Comparison of ENCODE assay signal across 31 cellular contexts in the genomic region with DNA sequence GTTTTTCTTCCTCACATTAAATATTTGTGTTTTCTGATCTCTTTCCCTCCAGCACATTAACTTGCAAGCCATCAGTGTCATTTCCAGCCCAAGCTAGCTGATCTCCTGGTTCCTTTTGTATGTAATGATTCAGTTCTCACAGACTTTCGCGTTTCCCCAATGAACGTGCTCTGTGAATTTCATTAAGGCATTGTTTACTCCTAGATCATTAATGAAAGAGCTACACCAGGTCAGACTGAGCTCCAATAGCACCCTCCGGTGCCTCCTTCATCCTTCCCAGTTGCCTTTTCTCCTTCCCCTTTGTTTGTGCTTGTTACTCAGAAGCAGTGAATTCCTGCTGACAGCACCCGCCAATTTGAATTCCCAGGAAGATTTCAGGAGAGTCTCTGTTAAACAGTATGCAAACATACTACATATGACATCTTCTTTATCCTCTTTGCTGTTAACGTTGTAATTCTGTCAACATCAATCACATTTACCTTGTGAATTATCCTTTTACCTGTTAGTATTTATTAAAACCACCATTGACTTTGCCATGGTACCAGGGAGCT. TPM values are rescaled to one million over a fixed set of nuclear protein-coding genes. Genes with fewer than 3 reads are reported as not detected.
"Had no signal": no experiment of that assay in that cellular context is flagged by ENCODE, and none has a peak within 500 bp of the region (broad histone marks: within the 10 kb centered on the region; RNA-seq: fewer than 3 reads in every experiment).

No MANE protein-coding gene starts in this region.

- H3K4me3 ChIP-seq: breast epithelium, left ventricle myocardium inferior, ovary, prostate gland, tibial artery had no signal

- DNase-seq: activated CD4-positive, alpha-beta T cell treated with anti-CD3 and anti-CD28 coated beads for 1 hour; activated CD4-positive, alpha-beta T cell treated with anti-CD3 and anti-CD28 coated beads, Interleukin-2, amount 50 U/mL, for 1 hour; activated CD8-positive, alpha-beta T cell treated with anti-CD3 and anti-CD28 coated beads, Interleukin-2, amount 10 ng/mL, durations not matched to agents 7 days and 5 days; activated T-cell treated with anti-CD3 and anti-CD28 coated beads, Interleukin-2, amount 50 U/mL, for 24 hours; aorta; effector memory CD4-positive, alpha-beta T cell; glutamatergic neuron; hippocampal formation; left ventricle myocardium inferior; naive thymus-derived CD4-positive, alpha-beta T cell; ovary; stimulated activated CD4-positive, alpha-beta T cell treated with anti-CD3 and anti-CD28 coated beads, Interleukin-2, amount 100 ng/mL, for 24 hours; stimulated activated naive CD8-positive, alpha-beta T cell treated with anti-CD3 and anti-CD28 coated beads, Interleukin-15, amount 100 ng/mL, for 72 hours; tibial artery; WERI-Rb-1 had no signal

- H3K9me3 Mint-ChIP-seq: activated naive CD4-positive, alpha-beta T cell treated with anti-CD3 and anti-CD28 coated beads, Interleukin-2, amount 50 U/mL, for 72 hours; activated T-cell treated with anti-CD3 and anti-CD28 coated beads, Interleukin-2, amount 50 U/mL, for 24 hours; central memory CD8-positive, alpha-beta T cell; stimulated activated effector memory CD8-positive, alpha-beta T cell treated with anti-CD3 and anti-CD28 coated beads, Interleukin-12 subunit alpha, Interleukin-12 subunit beta, amount 100 ng/mL, for 72 hours; stimulated activated naive CD8-positive, alpha-beta T cell treated with anti-CD3 and anti-CD28 coated beads, Interleukin-15, amount 100 ng/mL, for 72 hours had no signal

- H3K27me3 ChIP-seq: breast epithelium, neutrophil, ovary, tibial artery had no signal

- H3K36me3 Mint-ChIP-seq: activated naive CD4-positive, alpha-beta T cell treated with anti-CD3 and anti-CD28 coated beads, Interleukin-2, amount 50 U/mL, for 72 hours; naive thymus-derived CD4-positive, alpha-beta T cell; stimulated activated effector memory CD8-positive, alpha-beta T cell treated with anti-CD3 and anti-CD28 coated beads, Interleukin-12 subunit alpha, Interleukin-12 subunit beta, amount 100 ng/mL, for 72 hours had no signal

- ATAC-seq: activated CD8-positive, alpha-beta T cell treated with anti-CD3 and anti-CD28 coated beads, Interleukin-2, amount 10 ng/mL, durations not matched to agents 7 days and 5 days; activated naive CD4-positive, alpha-beta T cell treated with anti-CD3 and anti-CD28 coated beads, Interleukin-2, amount 50 U/mL, for 72 hours; activated T-helper 17 cell treated with anti-CD3 and anti-CD28 coated beads, Interleukin-2, amount 50 U/mL, for 72 hours; esophagus mucosa; naive thymus-derived CD4-positive, alpha-beta T cell; right cardiac atrium; stimulated activated effector memory CD8-positive, alpha-beta T cell treated with anti-CD3 and anti-CD28 coated beads, Interleukin-12 subunit alpha, Interleukin-12 subunit beta, amount 100 ng/mL, for 72 hours; stimulated activated naive CD8-positive, alpha-beta T cell treated with anti-CD3 and anti-CD28 coated beads, Interleukin-15, amount 100 ng/mL, for 72 hours had no signal

- H3K36me3 ChIP-seq: breast epithelium, left ventricle myocardium inferior, neutrophil, ovary, prostate gland, tibial artery, WERI-Rb-1 had no signal

- H3K4me1 Mint-ChIP-seq: central memory CD8-positive, alpha-beta T cell had no signal

- H3K4me1 ChIP-seq: breast epithelium, left ventricle myocardium inferior, prostate gland, tibial artery had no signal

- H3K9me3 ChIP-seq: breast epithelium, left ventricle myocardium inferior, neutrophil, ovary, prostate gland, tibial artery had no signal

- H3K4me3 Mint-ChIP-seq: activated CD8-positive, alpha-beta T cell treated with anti-CD3 and anti-CD28 coated beads, Interleukin-2, amount 10 ng/mL, durations not matched to agents 7 days and 5 days; activated T-cell treated with anti-CD3 and anti-CD28 coated beads, Interleukin-2, amount 50 U/mL, for 24 hours; activated T-helper 17 cell treated with anti-CD3 and anti-CD28 coated beads, Interleukin-2, amount 50 U/mL, for 72 hours; central memory CD8-positive, alpha-beta T cell; naive thymus-derived CD4-positive, alpha-beta T cell; stimulated activated effector memory CD8-positive, alpha-beta T cell treated with anti-CD3 and anti-CD28 coated beads, Interleukin-12 subunit alpha, Interleukin-12 subunit beta, amount 100 ng/mL, for 72 hours; stimulated activated naive CD8-positive, alpha-beta T cell treated with anti-CD3 and anti-CD28 coated beads, Interleukin-15, amount 100 ng/mL, for 72 hours had no signal

- H3K27ac ChIP-seq: breast epithelium, left ventricle myocardium inferior, neutrophil, ovary, prostate gland, tibial artery, WERI-Rb-1 had no signal

- H3K27me3 Mint-ChIP-seq: central memory CD8-positive, alpha-beta T cell; stimulated activated naive CD8-positive, alpha-beta T cell treated with anti-CD3 and anti-CD28 coated beads, Interleukin-15, amount 100 ng/mL, for 72 hours had no signal

- H3K27ac Mint-ChIP-seq: activated CD8-positive, alpha-beta T cell treated with anti-CD3 and anti-CD28 coated beads, Interleukin-2, amount 10 ng/mL, durations not matched to agents 7 days and 5 days; activated naive CD4-positive, alpha-beta T cell treated with anti-CD3 and anti-CD28 coated beads, Interleukin-2, amount 50 U/mL, for 72 hours; activated T-cell treated with anti-CD3 and anti-CD28 coated beads, Interleukin-2, amount 50 U/mL, for 24 hours; activated T-helper 17 cell treated with anti-CD3 and anti-CD28 coated beads, Interleukin-2, amount 50 U/mL, for 72 hours; stimulated activated effector memory CD8-positive, alpha-beta T cell treated with anti-CD3 and anti-CD28 coated beads, Interleukin-12 subunit alpha, Interleukin-12 subunit beta, amount 100 ng/mL, for 72 hours had no signal

RNA-seq across cellular contexts. Expression of gene CBY2, which starts 3.1 kb away (rescaled TPM):
- total RNA-seq: activated CD8-positive, alpha-beta T cell treated with anti-CD3 and anti-CD28 coated beads, Interleukin-2, amount 10 ng/mL, durations not matched to agents 7 days and 5 days; activated naive CD4-positive, alpha-beta T cell treated with anti-CD3 and anti-CD28 coated beads, Interleukin-2, amount 50 U/mL, for 72 hours; activated T-helper 17 cell treated with anti-CD3 and anti-CD28 coated beads, Interleukin-2, amount 50 U/mL, for 72 hours; aorta; breast epithelium; dermis microvascular lymphatic vessel endothelial cell; endothelial cell of umbilical vein; frontal cortex; left ventricle myocardium inferior; lung microvascular endothelial cell; naive thymus-derived CD4-positive, alpha-beta T cell; ovary; right cardiac atrium; skeletal muscle tissue; ureter had no signal
- polyA plus RNA-seq: adipose tissue, aorta, endothelial cell of umbilical vein, ovary, right cardiac atrium had no signal
